In the genomic region with DNA sequence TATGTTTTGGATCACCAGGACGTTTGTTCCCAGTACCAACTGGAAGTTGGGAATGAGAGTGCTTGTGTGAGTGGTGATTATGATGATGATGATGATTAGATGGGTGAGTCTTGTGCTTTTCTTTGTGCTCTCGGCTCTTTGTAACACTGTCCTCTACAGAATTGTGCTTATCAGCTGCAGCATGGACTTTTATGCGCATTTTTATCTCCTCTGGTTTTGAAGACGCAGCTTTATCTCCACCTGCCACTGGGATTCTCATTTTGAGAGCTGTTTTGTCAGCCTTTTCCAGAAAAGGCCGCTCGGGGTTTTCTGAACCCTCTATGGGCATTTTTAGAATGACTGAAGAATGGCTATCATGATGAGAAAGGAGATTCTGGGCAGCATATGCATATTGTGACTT, we compare ENCODE assay signal across 31 cellular contexts.
"Had no signal": no experiment of that assay in that cellular context is flagged by ENCODE, and none has a peak within 500 bp of the region (broad histone marks: within the 10 kb centered on the region; RNA-seq: fewer than 3 reads in every experiment).

No MANE protein-coding gene starts in this region.

- H3K9me3 ChIP-seq: adrenal gland, ascending aorta, colonic mucosa, gastroesophageal sphincter, pancreas, prostate gland, sigmoid colon, suprapubic skin, tibial artery, upper lobe of right lung had no signal

- H3K4me3 Mint-ChIP-seq: activated naive CD8-positive, alpha-beta T cell; brain; mesothelial cell of epicardium; T-helper 17 cell had no signal

- H3K27ac ChIP-seq: adrenal gland, ascending aorta, cardiac muscle cell, colonic mucosa, gastroesophageal sphincter, hepatocyte, pancreas, prostate gland, sigmoid colon, suprapubic skin, tibial artery, upper lobe of right lung, VCaP had no signal

- H3K27me3 Mint-ChIP-seq: activated naive CD8-positive, alpha-beta T cell; brain; naive thymus-derived CD4-positive, alpha-beta T cell; T-helper 17 cell had no signal

- H3K9me3 Mint-ChIP-seq: brain; mesothelial cell of epicardium; naive thymus-derived CD4-positive, alpha-beta T cell had no signal

- H3K27ac Mint-ChIP-seq: activated naive CD8-positive, alpha-beta T cell; mesothelial cell of epicardium had no signal

- H3K27me3 ChIP-seq: adrenal gland, ascending aorta, cardiac muscle cell, colonic mucosa, gastroesophageal sphincter, hepatocyte, pancreas, sigmoid colon, suprapubic skin, tibial artery, upper lobe of right lung had no signal

- DNase-seq: activated CD4-positive, alpha-beta T cell treated with anti-CD3 and anti-CD28 coated beads for 48 hours; activated CD4-positive, alpha-beta T cell treated with anti-CD3 and anti-CD28 coated beads, Interleukin-2, amount 50 U/mL, for 48 hours; activated CD8-positive, alpha-beta memory T cell treated with anti-CD3 and anti-CD28 coated beads for 24 hours; activated naive CD4-positive, alpha-beta T cell; activated T-cell treated with anti-CD3 and anti-CD28 coated beads, Interleukin-2, amount 50 U/mL, for 1 hour; adrenal gland; cerebellar nuclear complex; colonic mucosa; effector CD8-positive, alpha-beta T cell; left cardiac atrium; left ventricle myocardium superior; naive thymus-derived CD4-positive, alpha-beta T cell; pancreas; sigmoid colon; small intestine; stimulated activated CD4-positive, alpha-beta T cell treated with anti-CD3 and anti-CD28 coated beads, Interleukin-4, amount 100 ng/mL, for 24 hours; stimulated activated naive CD4-positive, alpha-beta T cell; T-helper 17 cell; tibial artery; upper lobe of right lung had no signal

- H3K4me3 ChIP-seq: adrenal gland, ascending aorta, cardiac muscle cell, colonic mucosa, gastroesophageal sphincter, hepatocyte, pancreas, prostate gland, sigmoid colon, suprapubic skin, tibial artery, upper lobe of right lung had no signal

- H3K4me1 ChIP-seq: adrenal gland, colonic mucosa, pancreas, prostate gland, suprapubic skin had no signal

- ATAC-seq: activated CD4-positive, CD25-positive, alpha-beta regulatory T cell treated with anti-CD3 and anti-CD28 coated beads, Interleukin-2, amount 50 U/mL, for 24 hours; gastroesophageal sphincter; left cardiac atrium; left ventricle myocardium superior; naive thymus-derived CD4-positive, alpha-beta T cell; pancreas; T-helper 17 cell; upper lobe of right lung had no signal
